22 cellular contexts compared by ENCODE assay signal in genomic region chr22:45881524-45881875, GRCh38.
"Had no signal": no experiment of that assay in that cellular context is flagged by ENCODE, and none has a peak within 500 bp of the region (broad histone marks: within the 10 kb centered on the region; RNA-seq: fewer than 3 reads in every experiment).

No MANE protein-coding gene starts in this region.

- DNase-seq: activated B cell treated with CpG ODN at 0.5 μM for 24 hours; activated CD4-positive, alpha-beta T cell treated with anti-CD3 and anti-CD28 coated beads for 48 hours; activated CD8-positive, alpha-beta T cell treated with anti-CD3 and anti-CD28 coated beads for 36 hours; activated naive CD4-positive, alpha-beta T cell treated with anti-CD3 and anti-CD28 coated beads for 36 hours; activated T-cell treated with anti-CD3 and anti-CD28 coated beads, Interleukin-2, amount 50 U/mL, for 24 hours; colonic mucosa; kidney glomerular epithelial cell; mucosa of descending colon; naive B cell; stimulated activated CD4-positive, alpha-beta T cell treated with anti-CD3 and anti-CD28 coated beads, Interleukin-4, amount 100 ng/mL, for 4 hours; SW 1271; T-helper 2 cell had no signal

- H3K9me3 Mint-ChIP-seq: activated B cell treated with CpG ODN at 0.5 μM for 24 hours; activated CD8-positive, alpha-beta T cell treated with anti-CD3 and anti-CD28 coated beads for 36 hours; activated naive CD4-positive, alpha-beta T cell treated with anti-CD3 and anti-CD28 coated beads for 36 hours; activated T-cell treated with anti-CD3 and anti-CD28 coated beads, Interleukin-2, amount 50 U/mL, for 24 hours; activated T-helper 2 cell treated with anti-CD3 and anti-CD28 coated beads, Interferon-gamma antibody, Interleukin-2, Interleukin-4, amounts not matched to agents 10 μg/mL and 5 μg/mL and 100 μg/mL, durations not matched to agents 14 hours and 24 hours and 36 hours; memory B cell; naive B cell; neural crest cell; stimulated activated memory B cell treated with anti-CD40 and anti-IgM and Interleukin-4, amounts not matched to agents 10 μg/mL and 1 μg/mL and 100 μg/mL, for 72 hours had no signal

- H3K9me3 ChIP-seq: body of pancreas, colonic mucosa, mucosa of descending colon, pancreas, right lobe of liver had no signal

- H3K36me3 ChIP-seq: colonic mucosa, pancreas, right lobe of liver had no signal

- H3K4me3 ChIP-seq: body of pancreas, colonic mucosa, mucosa of descending colon, pancreas, right lobe of liver had no signal

- H3K27ac ChIP-seq: body of pancreas, colonic mucosa, pancreas, right lobe of liver had no signal

- H3K4me1 Mint-ChIP-seq: activated B cell treated with CpG ODN at 0.5 μM for 24 hours, memory B cell had no signal

- H3K4me3 Mint-ChIP-seq: activated B cell treated with CpG ODN at 0.5 μM for 24 hours; activated CD8-positive, alpha-beta T cell treated with anti-CD3 and anti-CD28 coated beads for 36 hours; activated naive CD4-positive, alpha-beta T cell treated with anti-CD3 and anti-CD28 coated beads for 36 hours; activated T-cell treated with anti-CD3 and anti-CD28 coated beads, Interleukin-2, amount 50 U/mL, for 24 hours; memory B cell; naive B cell; stimulated activated memory B cell treated with anti-CD40 and anti-IgM and Interleukin-4, amounts not matched to agents 10 μg/mL and 1 μg/mL and 100 μg/mL, for 72 hours had no signal

- H3K27ac Mint-ChIP-seq: activated B cell treated with CpG ODN at 0.5 μM for 24 hours; activated CD8-positive, alpha-beta T cell treated with anti-CD3 and anti-CD28 coated beads for 36 hours; activated naive CD4-positive, alpha-beta T cell treated with anti-CD3 and anti-CD28 coated beads for 36 hours; activated T-cell treated with anti-CD3 and anti-CD28 coated beads, Interleukin-2, amount 50 U/mL, for 24 hours; activated T-helper 2 cell treated with anti-CD3 and anti-CD28 coated beads, Interferon-gamma antibody, Interleukin-2, Interleukin-4, amounts not matched to agents 10 μg/mL and 5 μg/mL and 100 μg/mL, durations not matched to agents 14 hours and 24 hours and 36 hours; memory B cell; naive B cell; stimulated activated memory B cell treated with anti-CD40 and anti-IgM and Interleukin-4, amounts not matched to agents 10 μg/mL and 1 μg/mL and 100 μg/mL, for 72 hours had no signal

- FAIRE-seq: frontal cortex, pancreas, TTC549 had no signal

- H3K36me3 Mint-ChIP-seq: naive B cell; stimulated activated memory B cell treated with anti-CD40 and anti-IgM and Interleukin-4, amounts not matched to agents 10 μg/mL and 1 μg/mL and 100 μg/mL, for 72 hours had no signal

- ATAC-seq: activated CD8-positive, alpha-beta T cell treated with anti-CD3 and anti-CD28 coated beads for 36 hours; body of pancreas; left ventricle myocardium superior; mucosa of descending colon; pancreas; right lobe of liver; stimulated activated memory B cell treated with anti-CD40 and anti-IgM and Interleukin-4, amounts not matched to agents 10 μg/mL and 1 μg/mL and 100 μg/mL, for 72 hours had no signal

- H3K27me3 ChIP-seq: body of pancreas, pancreas, right lobe of liver had no signal
